ENCODE assay signal across 29 cellular contexts in the genomic region with DNA sequence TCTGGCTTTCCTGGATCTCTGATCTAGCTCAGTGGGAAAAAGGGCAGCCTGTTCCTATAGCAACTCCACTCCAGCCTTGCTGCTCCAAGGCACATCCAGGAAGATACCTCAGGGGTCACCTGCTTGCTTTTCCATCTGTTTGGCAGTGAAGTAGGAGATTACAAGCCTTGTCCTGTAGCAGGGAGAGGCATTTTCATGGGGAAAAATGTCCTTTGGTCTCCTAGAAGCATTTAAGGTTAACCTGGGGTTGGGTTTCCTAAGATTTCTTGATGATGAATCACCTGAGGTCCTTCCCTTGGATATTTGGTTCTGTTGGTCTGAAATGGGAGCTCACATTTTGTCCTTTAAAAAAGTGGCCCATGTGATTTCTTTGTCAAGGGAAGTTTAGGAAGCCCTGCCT. TPM values are rescaled to one million over a fixed set of nuclear protein-coding genes. Genes with fewer than 3 reads are reported as not detected.
"Had no signal": no experiment of that assay in that cellular context is flagged by ENCODE, and none has a peak within 500 bp of the region (broad histone marks: within the 10 kb centered on the region; RNA-seq: fewer than 3 reads in every experiment).

No MANE protein-coding gene starts in this region.

- H3K9me3 Mint-ChIP-seq: endodermal cell; memory B cell; natural killer cell treated with Interleukin-12 subunit alpha and Interleukin-12 subunit beta and Interleukin-15 and Interleukin-18, amount 100 ng/mL, for 72 hours had no signal

- DNase-seq: effector CD4-positive, alpha-beta T cell; endodermal cell; foreskin melanocyte; heart right ventricle; hypothalamus; left cardiac atrium; left ventricle myocardium inferior; lower lobe of right lung; midbrain; nucleus accumbens; ovary; right cardiac atrium; small intestine; stimulated activated CD4-positive, alpha-beta T cell treated with anti-CD3 and anti-CD28 coated beads, Interleukin-12 subunit alpha, Interleukin-12 subunit beta, amount 100 ng/mL, for 4 hours; stimulated activated naive CD4-positive, alpha-beta T cell; stomach; substantia nigra; transverse colon had no signal

- H3K27me3 ChIP-seq: neural progenitor cell, ovary had no signal

- H3K9me3 ChIP-seq: left ventricle myocardium inferior, lower lobe of right lung, ovary, thoracic aorta, transverse colon had no signal

- H3K4me2 ChIP-seq: neural progenitor cell had no signal

- H3K36me3 ChIP-seq: heart right ventricle, left ventricle myocardium inferior, lower lobe of right lung, neural progenitor cell, ovary, stomach, thoracic aorta, transverse colon had no signal

- H3K27ac ChIP-seq: coronary artery, heart right ventricle, left ventricle myocardium inferior, lower lobe of right lung, neural progenitor cell, ovary, stomach, thoracic aorta, transverse colon had no signal

- H3K9ac ChIP-seq: neural progenitor cell had no signal

- H3K4me3 ChIP-seq: coronary artery, heart right ventricle, left ventricle myocardium inferior, lower lobe of right lung, neural progenitor cell, ovary, stomach, thoracic aorta, transverse colon had no signal

- H3K36me3 Mint-ChIP-seq: memory B cell; natural killer cell treated with Interleukin-12 subunit alpha and Interleukin-12 subunit beta and Interleukin-15 and Interleukin-18, amount 100 ng/mL, for 72 hours; neural progenitor cell had no signal

- H2AFZ ChIP-seq: neural progenitor cell had no signal

- H3K4me1 ChIP-seq: heart right ventricle, left ventricle myocardium inferior, lower lobe of right lung, neural progenitor cell, stomach, transverse colon had no signal

- ATAC-seq: heart right ventricle; left cardiac atrium; lower lobe of right lung; natural killer cell treated with Interleukin-12 subunit alpha and Interleukin-12 subunit beta and Interleukin-15 and Interleukin-18, amount 100 ng/mL, for 72 hours; right cardiac atrium had no signal

- H3K27ac Mint-ChIP-seq: endodermal cell; memory B cell; natural killer cell treated with Interleukin-12 subunit alpha and Interleukin-12 subunit beta and Interleukin-15 and Interleukin-18, amount 100 ng/mL, for 72 hours; neural progenitor cell had no signal

- H3K4me3 Mint-ChIP-seq: endodermal cell; memory B cell; natural killer cell treated with Interleukin-12 subunit alpha and Interleukin-12 subunit beta and Interleukin-15 and Interleukin-18, amount 100 ng/mL, for 72 hours; neural progenitor cell had no signal

RNA-seq across cellular contexts. Expression of gene TMEM174, which starts 1.5 kb away (rescaled TPM):
- total RNA-seq: dermis microvascular lymphatic vessel endothelial cell; endodermal cell; endothelial cell of umbilical vein; glomerular endothelial cell; heart right ventricle; left cardiac atrium; left ventricle myocardium inferior; lower lobe of right lung; natural killer cell treated with Interleukin-12 subunit alpha and Interleukin-12 subunit beta and Interleukin-15 and Interleukin-18, amount 100 ng/mL, for 72 hours; ovary; posterior vena cava; right cardiac atrium; stomach; thoracic aorta; ureter had no signal
- polyA plus RNA-seq: endothelial cell of umbilical vein, esophagus, heart right ventricle, ovary, right cardiac atrium, small intestine, stomach had no signal

RNA-seq across cellular contexts. Expression of gene TMEM171, which starts 51.1 kb away (rescaled TPM):
- total RNA-seq: heart right ventricle, left ventricle myocardium inferior, lower lobe of right lung, ovary, right cardiac atrium, thoracic aorta had no signal
- polyA plus RNA-seq: right cardiac atrium had no signal
